In genomic region chr3:11588755-11589154, GRCh38 we compare ENCODE assay signal across 10 cellular contexts. TPM values are rescaled to one million over a fixed set of nuclear protein-coding genes. Genes with fewer than 3 reads are reported as not detected.
DNase-seq lines count a peak whose midpoint lies in the region; ATAC-seq and TF ChIP-seq lines count a peak whose summit lies in the region.
"Had no signal": no experiment of that assay in that cellular context is flagged by ENCODE, and none has a peak within 500 bp of the region (broad histone marks: within the 10 kb centered on the region; RNA-seq: fewer than 3 reads in every experiment).

No MANE protein-coding gene starts in this region.

- no peaks in the 10 kb centered on the region for H3K27me3 ChIP-seq in tibial nerve

- H3K27me3 Mint-ChIP-seq in natural killer cell treated with Interleukin-12 subunit alpha and Interleukin-12 subunit beta and Interleukin-15 and Interleukin-18, amount 100 ng/mL, for 72 hours = no peaks in the 10 kb centered on the region

- no peak for TF ChIP-seq EP300 in tibial nerve (IDR thresholded peaks at IDR 0.05)

- peak overlapping the region; percentile 48 to 63 for H3K27ac Mint-ChIP-seq in activated naive CD4-positive, alpha-beta T cell treated with anti-CD3 and anti-CD28 coated beads, Interleukin-2, amount 50 U/mL, for 72 hours
- H3K27ac Mint-ChIP-seq in natural killer cell treated with Interleukin-12 subunit alpha and Interleukin-12 subunit beta and Interleukin-15 and Interleukin-18, amount 100 ng/mL, for 72 hours = peak overlapping the region; percentile 21 to 69

- intact Hi-C loops in sciatic nerve (cut with DNase I) = no loop called here

- peaks cover 0 to 100% (median 72%) of the 10 kb centered on the region in 4 donors for H3K4me1 ChIP-seq in tibial nerve

- H3K4me3 Mint-ChIP-seq in natural killer cell treated with Interleukin-12 subunit alpha and Interleukin-12 subunit beta and Interleukin-15 and Interleukin-18, amount 100 ng/mL, for 72 hours = no peak overlapping the region

- H3K9me3 Mint-ChIP-seq in activated naive CD4-positive, alpha-beta T cell treated with anti-CD3 and anti-CD28 coated beads, Interleukin-2, amount 50 U/mL, for 72 hours = no peaks in the 10 kb centered on the region
- no peaks in the 10 kb centered on the region for H3K9me3 Mint-ChIP-seq in natural killer cell treated with Interleukin-12 subunit alpha and Interleukin-12 subunit beta and Interleukin-15 and Interleukin-18, amount 100 ng/mL, for 72 hours

- H3K9me3 ChIP-seq in tibial nerve = no peaks in the 10 kb centered on the region

- peaks cover 56 to 62% of the 10 kb centered on the region in 2 donors for H3K4me1 Mint-ChIP-seq in natural killer cell treated with Interleukin-12 subunit alpha and Interleukin-12 subunit beta and Interleukin-15 and Interleukin-18, amount 100 ng/mL, for 72 hours (ENCODE audit: low read depth in 2 of 2)

- WGBS in tibial nerve, 2 donors = 37 to 46% methylated on average over 3 of the region's 3 CpGs

- H3K27ac ChIP-seq in caudate nucleus (ENCODE audit: low read depth, low read length) = peak overlapping the region; percentile 85
- H3K27ac ChIP-seq in tibial nerve = peak overlapping the region in 3 of 4 donors; percentile 75 to 95 (median 88)

- peaks cover 0 to 14% of the 10 kb centered on the region in 2 donors for H3K36me3 Mint-ChIP-seq in activated naive CD4-positive, alpha-beta T cell treated with anti-CD3 and anti-CD28 coated beads, Interleukin-2, amount 50 U/mL, for 72 hours
- H3K36me3 Mint-ChIP-seq in natural killer cell treated with Interleukin-12 subunit alpha and Interleukin-12 subunit beta and Interleukin-15 and Interleukin-18, amount 100 ng/mL, for 72 hours = no peaks in the 10 kb centered on the region

- DNase-seq in activated naive CD4-positive, alpha-beta T cell treated with anti-CD3 and anti-CD28 coated beads, Interleukin-2, amount 50 U/mL, for 72 hours (ENCODE audit: low spot score in 2 of 2) = no peak
- no peak for DNase-seq in activated naive CD4-positive, alpha-beta T cell treated with anti-CD3 and anti-CD28 coated beads, Interleukin-2, amount 50 U/mL, for 16 hours
- no peak for DNase-seq in caudate nucleus (lab: John Stamatoyannopoulos, UW)
- no peak for DNase-seq in natural killer cell treated with Interleukin-12 subunit alpha and Interleukin-12 subunit beta and Interleukin-15 and Interleukin-18, amount 100 ng/mL, for 72 hours (ENCODE audit: low spot score)
- no peak for DNase-seq in tibial nerve (ENCODE audit: low spot score in 2 of 2)
- DNase-seq in sciatic nerve (ENCODE audit: low spot score) = no peak
- DNase-seq in RKO (ENCODE audit: low spot score) = no peak
- DNase-seq: DMS53, NCI-H187 treated with DMSO at 0.1 percent for 48 hours had no signal

- TF ChIP-seq CTCF in tibial nerve (IDR thresholded peaks at IDR 0.05) = no peak

- no peak overlapping the region for H3K4me3 ChIP-seq in tibial nerve

- ATAC-seq in activated naive CD4-positive, alpha-beta T cell treated with anti-CD3 and anti-CD28 coated beads, Interleukin-2, amount 50 U/mL, for 72 hours = no peak
- peak; percentile 24 to 31 for ATAC-seq in natural killer cell treated with Interleukin-12 subunit alpha and Interleukin-12 subunit beta and Interleukin-15 and Interleukin-18, amount 100 ng/mL, for 72 hours
- ATAC-seq in sciatic nerve (no peak), HG03175 (IDR thresholded peaks at IDR 0.05; ENCODE audit: unreplicated experiment) (no peak)

- TF ChIP-seq POLR2A in tibial nerve (IDR thresholded peaks at IDR 0.05) = no peak

- H3K36me3 ChIP-seq in tibial nerve = no peaks in the 10 kb centered on the region

RNA-seq across cellular contexts. Expression of gene VGLL4, which starts 55.0 kb away (rescaled TPM):
- total RNA-seq in activated naive CD4-positive, alpha-beta T cell treated with anti-CD3 and anti-CD28 coated beads, Interleukin-2, amount 50 U/mL, for 72 hours = 10 to 100 TPM; 14.8 to 24.9 TPM
- 10 to 100 TPM; 50.4 to 52.9 TPM for total RNA-seq in natural killer cell treated with Interleukin-12 subunit alpha and Interleukin-12 subunit beta and Interleukin-15 and Interleukin-18, amount 100 ng/mL, for 72 hours
- total RNA-seq in tibial nerve (100 to 1,000 TPM; 106 to 205 (median 110) TPM), sciatic nerve (96.5 TPM)

Comparison
In these comparisons a context has a peak if more than half of its experiments do, and no peak if none do; other contexts are left out.
1. ATAC-seq: peak in natural killer cell treated with Interleukin-12 subunit alpha and Interleukin-12 subunit beta and Interleukin-15 and Interleukin-18, amount 100 ng/mL, for 72 hours (2 of 2); none in activated naive CD4-positive, alpha-beta T cell treated with anti-CD3 and anti-CD28 coated beads, Interleukin-2, amount 50 U/mL, for 72 hours (0 of 2), sciatic nerve (single experiment) and HG03175 (single experiment).